In genomic region chr6:166642646-166643045, GRCh38 we compare ENCODE assay signal across 35 cellular contexts.
"Had no signal": no experiment of that assay in that cellular context is flagged by ENCODE, and none has a peak within 500 bp of the region (broad histone marks: within the 10 kb centered on the region; RNA-seq: fewer than 3 reads in every experiment).

No MANE protein-coding gene starts in this region.

- H3K27ac ChIP-seq: KMS-11 had no signal

- H3K36me3 ChIP-seq: MG63 had no signal

- H3K4me3 ChIP-seq: MG63 had no signal

- H3K27me3 ChIP-seq: MG63 had no signal

- DNase-seq: Karpas-422, Kasumi-1, KG1, MG63, MM.1S, MV-4-11, NCI-H1048, NCI-H1092, NCI-H1092 treated with DMSO at 0.1 percent for 48 hours, NCI-H1105, NCI-H1105 treated with DMSO at 0.1 percent for 48 hours, NCI-H1417, NCI-H1417 treated with DMSO at 0.1 percent for 48 hours, NCI-H1436, NCI-H1436 treated with DMSO at 0.1 percent for 48 hours, NCI-H146, NCI-H1694, NCI-H1694 treated with DMSO at 0.1 percent for 48 hours, NCI-H187, NCI-H187 treated with DMSO at 0.1 percent for 48 hours, NCI-H2029, NCI-H2029 treated with DMSO at 0.1 percent for 48 hours, NCI-H2081, NCI-H2081 treated with DMSO at 0.1 percent for 48 hours, NCI-H2107, NCI-H2171, NCI-H2171 treated with DMSO at 0.1 percent for 48 hours, NCI-H2227 treated with DMSO at 0.1 percent for 48 hours, NCI-H226, NCI-H345, NCI-H446, NCI-H446 treated with DMSO at 0.1 percent for 48 hours, NCI-H510A, NCI-H510A treated with DMSO at 0.1 percent for 48 hours had no signal

- H3K9me3 ChIP-seq: MG63 had no signal

- H3K9ac ChIP-seq: KMS-11 had no signal

- H3K4me2 ChIP-seq: KMS-11 had no signal
